ENCODE assay signal across 8 cellular contexts in the genomic region with DNA sequence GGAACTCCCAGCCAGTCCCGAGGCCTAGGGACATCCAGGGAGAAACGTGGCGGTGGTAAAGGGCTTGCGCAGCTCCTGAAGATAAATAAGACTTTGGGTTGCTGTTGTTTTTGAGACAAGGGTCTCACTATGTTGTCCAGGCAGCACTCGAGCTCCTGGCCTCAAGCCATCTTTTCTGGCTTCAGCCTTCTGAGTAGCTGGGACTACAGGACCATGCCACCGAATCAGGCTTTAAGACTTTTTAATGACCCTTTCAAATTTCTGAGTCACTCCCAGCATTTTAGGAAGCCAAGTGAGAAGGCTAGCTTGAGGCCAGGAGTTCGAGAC. TPM values are rescaled to one million over a fixed set of nuclear protein-coding genes. Genes with fewer than 3 reads are reported as not detected.
DNase-seq lines count a peak whose midpoint lies in the region; ATAC-seq, FAIRE-seq and TF ChIP-seq lines count a peak whose summit lies in the region.

No MANE protein-coding gene starts in this region.

- H3K4me3 Mint-ChIP-seq in T-cell, result peak overlapping the region; percentile 91 to 97 (median 96)

- H3K4me1 Mint-ChIP-seq in T-cell, result peaks cover 8 to 20% (median 16%) of the 10 kb centered on the region in 3 donors

- POLR2A ChIA-PET in T-cell (lab: Charles Lee), result interaction anchor here (0.6 to 0.7 kb wide), 4 partner anchors 7 to 141 kb away, joined by 3 to 4 read pairs (median 4); a partner anchor contains a TSS

- no peak for TF ChIP-seq CTCF in GM12875 (IDR thresholded peaks at IDR 0.05; ENCODE audit: borderline replicate concordance, insufficient read depth, low read depth, low read length)
- TF ChIP-seq CTCF in fibroblast of villous mesenchyme (IDR thresholded peaks at IDR 0.05; ENCODE audit: insufficient read depth, low read depth, low read length), result no peak
- no peak for TF ChIP-seq CTCF in gastrocnemius medialis (IDR thresholded peaks at IDR 0.05 in 4 of 5, conservative IDR thresholded peaks at IDR 0.05 in 1 of 5)

- no peaks in the 10 kb centered on the region for H3K9me3 Mint-ChIP-seq in T-cell
- H3K9me3 Mint-ChIP-seq in activated naive CD4-positive, alpha-beta T cell treated with anti-CD3 and anti-CD28 coated beads, Interleukin-2, amount 50 U/mL, for 72 hours, result no peaks in the 10 kb centered on the region

- H3K9me3 ChIP-seq in gastrocnemius medialis, result no peaks in the 10 kb centered on the region

- H3K27ac ChIP-seq in gastrocnemius medialis, result peak overlapping the region; percentile 98 to 99 (median 98)

- no peak for TF ChIP-seq POLR2A in gastrocnemius medialis (IDR thresholded peaks at IDR 0.05)

- peak overlapping the region; percentile 94 to 95 for H3K27ac Mint-ChIP-seq in T-cell
- peak overlapping the region in 1 of 2 donors; percentile 87 for H3K27ac Mint-ChIP-seq in activated naive CD4-positive, alpha-beta T cell treated with anti-CD3 and anti-CD28 coated beads, Interleukin-2, amount 50 U/mL, for 72 hours

- in situ Hi-C loops in gastrocnemius medialis (cut with MboI; ENCODE audit: low sequenced_read_pairs in 4 of 4), result loop anchor here in 1 of 4 donors (10.0 kb wide), 1 partner anchor 64 kb away; a partner anchor contains a TSS

- CTCF ChIA-PET in T-cell (lab: Charles Lee), result interaction anchor here (0.6 to 2.4 kb wide), 4 partner anchors 46 to 130 kb away, joined by 3 to 11 read pairs (median 6); a partner anchor contains a TSS

- no peaks in the 10 kb centered on the region for H3K27me3 Mint-ChIP-seq in T-cell

- intact Hi-C loops in gastrocnemius medialis (cut with DNase I; ENCODE audit: low total_unique reads), result loop anchor here (1.0 to 10.0 kb wide), 4 partner anchors 68 to 226 kb away; a partner anchor contains a TSS

- H3K36me3 Mint-ChIP-seq in T-cell, result no peaks in the 10 kb centered on the region
- H3K36me3 Mint-ChIP-seq in activated naive CD4-positive, alpha-beta T cell treated with anti-CD3 and anti-CD28 coated beads, Interleukin-2, amount 50 U/mL, for 72 hours, result peaks cover 0 to 5% of the 10 kb centered on the region in 2 donors

- peak in 1 of 34 experiments; percentile 1 for DNase-seq in T-cell
- no peak for DNase-seq in fibroblast of villous mesenchyme (ENCODE audit: low read depth)
- peak in 1 of 2 donors; percentile 15 for DNase-seq in gastrocnemius medialis
- no peak for DNase-seq in RCC 7860 (ENCODE audit: low spot score)
- DNase-seq in activated naive CD4-positive, alpha-beta T cell treated with anti-CD3 and anti-CD28 coated beads, Interleukin-2, amount 50 U/mL, for 72 hours (ENCODE audit: low spot score in 2 of 2), result no peak

- no peaks in the 10 kb centered on the region for H3K27me3 ChIP-seq in gastrocnemius medialis

- no peaks in the 10 kb centered on the region for H3K36me3 ChIP-seq in gastrocnemius medialis

- peaks cover 4 to 5% of the 10 kb centered on the region in 2 donors for H3K4me1 ChIP-seq in gastrocnemius medialis

- FAIRE-seq in RCC 7860 (lab: Jason Lieb, UNC), result no peak

- ATAC-seq in T-cell (replicated peaks in 1 of 4) (no peak), gastrocnemius medialis (no peak), GM18868 (IDR thresholded peaks at IDR 0.05; ENCODE audit: unreplicated experiment) (no peak), HG03175 (IDR thresholded peaks at IDR 0.05; ENCODE audit: unreplicated experiment) (no peak)
- ATAC-seq in activated naive CD4-positive, alpha-beta T cell treated with anti-CD3 and anti-CD28 coated beads, Interleukin-2, amount 50 U/mL, for 72 hours, result no peak

- H3K4me3 ChIP-seq in GM12875 (ENCODE audit: low read depth, low read length), result peak overlapping the region; percentile 56
- peak overlapping the region; percentile 89 for H3K4me3 ChIP-seq in fibroblast of villous mesenchyme (ENCODE audit: low read depth, low read length)
- H3K4me3 ChIP-seq in gastrocnemius medialis, result peak overlapping the region; percentile 80 to 97 (median 96)

RNA-seq across cellular contexts. Expression of a gene that starts 0.7 kb away (rescaled TPM):
- 10 to 100 TPM; 12.3 to 17.0 (median 14.9) TPM for total RNA-seq in T-cell
- total RNA-seq in fibroblast of villous mesenchyme, result 24.2 and 32.4 TPM in 2 replicates
- total RNA-seq in gastrocnemius medialis, result 10 to 100 TPM; 11.0 to 18.5 (median 13.9) TPM
- 10 to 100 TPM; 10.0 to 18.4 TPM for total RNA-seq in activated naive CD4-positive, alpha-beta T cell treated with anti-CD3 and anti-CD28 coated beads, Interleukin-2, amount 50 U/mL, for 72 hours
